Comparison of ENCODE assay signal across 33 cellular contexts in genomic region chr5:97011567-97011966, GRCh38.
"Had no signal": no experiment of that assay in that cellular context is flagged by ENCODE, and none has a peak within 500 bp of the region (broad histone marks: within the 10 kb centered on the region; RNA-seq: fewer than 3 reads in every experiment).

No MANE protein-coding gene starts in this region.

- H3K9me3 ChIP-seq: ascending aorta, breast epithelium had no signal

- H3K36me3 ChIP-seq: breast epithelium had no signal

- H3K9me3 Mint-ChIP-seq: activated B cell treated with CpG ODN at 0.5 μM for 24 hours; activated CD8-positive, alpha-beta T cell treated with anti-CD3 and anti-CD28 coated beads for 36 hours; activated naive CD8-positive, alpha-beta T cell treated with anti-CD3 and anti-CD28 coated beads for 36 hours; activated T-cell treated with anti-CD3 and anti-CD28 coated beads, Interleukin-2, amount 50 U/mL, for 4 hours; activated T-helper 17 cell treated with anti-CD3 and anti-CD28 coated beads, Interleukin-2, amount 50 U/mL, for 72 hours; brain; dendritic cell treated with granulocyte-macrophage colony-stimulating factor and Interleukin-4, amounts not matched to agents 40 ng/mL and 50 ng/mL, for 4 days; endodermal cell; T-helper 2 cell treated with Interferon-gamma antibody and Interleukin-4, amounts not matched to agents 5 μg/mL and 100 μg/mL, for 36 hours had no signal

- H3K27me3 Mint-ChIP-seq: activated B cell treated with CpG ODN at 0.5 μM for 24 hours; activated CD8-positive, alpha-beta T cell treated with anti-CD3 and anti-CD28 coated beads for 36 hours; activated naive CD8-positive, alpha-beta T cell treated with anti-CD3 and anti-CD28 coated beads for 36 hours; activated T-helper 17 cell treated with anti-CD3 and anti-CD28 coated beads, Interleukin-2, amount 50 U/mL, for 72 hours; brain; dendritic cell treated with granulocyte-macrophage colony-stimulating factor and Interleukin-4, amounts not matched to agents 40 ng/mL and 50 ng/mL, for 4 days; T-helper 17 cell had no signal

- H3K4me3 Mint-ChIP-seq: activated B cell treated with CpG ODN at 0.5 μM for 24 hours; activated CD8-positive, alpha-beta T cell treated with anti-CD3 and anti-CD28 coated beads for 36 hours; activated naive CD8-positive, alpha-beta T cell treated with anti-CD3 and anti-CD28 coated beads for 36 hours; activated T-cell treated with anti-CD3 and anti-CD28 coated beads, Interleukin-2, amount 50 U/mL, for 4 hours; activated T-helper 17 cell treated with anti-CD3 and anti-CD28 coated beads, Interleukin-2, amount 50 U/mL, for 72 hours; brain; dendritic cell treated with granulocyte-macrophage colony-stimulating factor and Interleukin-4, amounts not matched to agents 40 ng/mL and 50 ng/mL, for 4 days; endodermal cell; T-helper 17 cell; T-helper 2 cell treated with Interferon-gamma antibody and Interleukin-4, amounts not matched to agents 5 μg/mL and 100 μg/mL, for 36 hours had no signal

- H3K27ac ChIP-seq: ascending aorta, breast epithelium, cardiac muscle cell, coronary artery, dorsolateral prefrontal cortex, WERI-Rb-1 had no signal

- H3K27ac Mint-ChIP-seq: activated B cell treated with CpG ODN at 0.5 μM for 24 hours; activated CD8-positive, alpha-beta T cell treated with anti-CD3 and anti-CD28 coated beads for 36 hours; activated naive CD8-positive, alpha-beta T cell treated with anti-CD3 and anti-CD28 coated beads for 36 hours; activated T-helper 17 cell treated with anti-CD3 and anti-CD28 coated beads, Interleukin-2, amount 50 U/mL, for 72 hours; dendritic cell treated with granulocyte-macrophage colony-stimulating factor and Interleukin-4, amounts not matched to agents 40 ng/mL and 50 ng/mL, for 4 days; endodermal cell; T-helper 17 cell; T-helper 2 cell treated with Interferon-gamma antibody and Interleukin-4, amounts not matched to agents 5 μg/mL and 100 μg/mL, for 36 hours had no signal

- DNase-seq: activated B cell treated with CpG ODN at 0.5 μM for 24 hours; activated CD4-positive, alpha-beta T cell treated with anti-CD3 and anti-CD28 coated beads for 48 hours; activated CD4-positive, alpha-beta T cell treated with anti-CD3 and anti-CD28 coated beads, Interleukin-2, amount 50 U/mL, for 1 hour; activated CD4-positive, alpha-beta T cell treated with anti-CD3 and anti-CD28 coated beads, Interleukin-2, amount 50 U/mL, for 48 hours; activated CD8-positive, alpha-beta memory T cell treated with anti-CD3 and anti-CD28 coated beads for 24 hours; activated CD8-positive, alpha-beta T cell treated with anti-CD3 and anti-CD28 coated beads for 36 hours; activated effector memory CD4-positive, alpha-beta T cell treated with Interleukin-2 at 50 U/mL for 16 hours; activated gamma-delta T cell treated with Interleukin-2 at 50 U/mL for 16 hours; activated naive CD4-positive, alpha-beta T cell treated with anti-CD3 and anti-CD28 coated beads, Interleukin-2, amount 50 U/mL, for 16 hours; activated naive CD4-positive, alpha-beta T cell treated with Interleukin-2 at 50 U/mL for 16 hours; activated naive CD8-positive, alpha-beta T cell treated with anti-CD3 and anti-CD28 coated beads for 36 hours; activated T-cell treated with anti-CD3 and anti-CD28 coated beads, Interleukin-2, amount 50 U/mL, for 4 hours; central memory CD4-positive, alpha-beta T cell; dorsolateral prefrontal cortex; effector memory CD4-positive, alpha-beta T cell; endodermal cell; foreskin fibroblast; glutamatergic neuron; T-helper 1 cell; T-helper 17 cell; T1000; WERI-Rb-1 had no signal

- FAIRE-seq: frontal cortex had no signal

- H3K27me3 ChIP-seq: ascending aorta, breast epithelium, cardiac muscle cell, dorsolateral prefrontal cortex had no signal

- H3K4me1 ChIP-seq: ascending aorta, breast epithelium had no signal

- ATAC-seq: activated CD4-positive, CD25-positive, alpha-beta regulatory T cell treated with anti-CD3 and anti-CD28 coated beads, Interleukin-2, amount 50 U/mL, for 24 hours; activated CD8-positive, alpha-beta T cell treated with anti-CD3 and anti-CD28 coated beads for 36 hours; activated T-cell treated with anti-CD3 and anti-CD28 coated beads, Interleukin-2, amount 50 U/mL, for 4 hours; activated T-helper 17 cell treated with anti-CD3 and anti-CD28 coated beads, Interleukin-2, amount 50 U/mL, for 72 hours; esophagus mucosa; T-helper 17 cell had no signal

- H3K4me3 ChIP-seq: ascending aorta, breast epithelium, cardiac muscle cell, coronary artery, dorsolateral prefrontal cortex had no signal
